1 cellular context compared by ENCODE assay signal in the genomic region with DNA sequence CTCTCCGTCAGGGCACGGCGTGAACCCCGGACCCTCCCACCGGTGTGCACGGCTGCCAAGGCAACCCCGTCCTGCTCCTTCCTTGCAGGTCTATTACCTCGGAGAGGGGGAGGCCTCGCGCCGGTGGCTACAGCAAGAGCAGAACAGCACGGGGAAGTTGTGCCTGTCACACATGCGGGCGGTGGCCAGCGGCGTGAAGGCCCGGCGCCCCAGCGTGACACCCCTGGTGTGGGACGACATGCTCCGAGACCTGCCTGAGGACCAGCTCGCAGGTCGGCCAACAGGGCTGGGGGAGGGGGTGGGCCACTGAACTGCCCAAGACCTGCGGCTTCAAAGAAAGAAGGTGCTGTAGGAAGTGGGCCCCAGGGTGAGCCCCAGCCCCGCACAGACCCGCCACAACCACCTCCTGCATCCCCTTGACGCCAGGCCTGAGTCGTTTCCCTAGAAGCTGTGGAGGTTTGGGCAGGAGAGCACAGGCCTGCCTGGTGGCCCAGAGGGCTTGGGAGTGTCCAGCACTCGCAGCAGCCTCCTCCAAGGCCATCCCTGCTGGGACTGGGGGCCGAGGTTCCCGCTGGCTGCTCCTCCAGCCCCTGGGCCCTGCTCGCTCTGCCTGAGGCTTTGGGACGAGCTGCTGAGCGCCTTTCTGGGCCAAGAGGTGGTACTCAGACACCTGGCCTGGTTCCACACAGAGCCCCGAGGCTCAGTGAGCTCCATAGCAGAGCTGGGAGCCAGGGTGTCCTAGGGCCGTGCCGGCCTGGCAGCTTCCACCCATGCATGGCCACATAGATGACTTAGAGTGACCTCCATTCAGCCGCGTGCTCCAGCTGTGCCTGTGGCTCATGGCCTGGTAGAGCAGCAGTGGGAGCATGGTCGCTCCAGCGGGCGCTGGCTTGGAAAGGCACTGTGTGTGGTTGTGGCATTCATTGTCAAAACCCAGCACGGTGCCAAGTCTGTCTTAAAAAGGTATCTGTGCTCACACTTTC.
TF ChIP-seq lines count a peak whose summit lies in the region.

No MANE protein-coding gene starts in this region.

TF ChIP-seq in IMR-90, 13 proteins besides CTCF, POLR2A, EP300 and RAD21 (continued from another document):
- TF ChIP-seq FOS (IDR thresholded peaks at IDR 0.05; ENCODE audit: low read depth, low read length), result no peak
- no peak for TF ChIP-seq ELK1 (IDR thresholded peaks at IDR 0.05; ENCODE audit: borderline replicate concordance, low read depth, low read length)
- TF ChIP-seq CEBPB (IDR thresholded peaks at IDR 0.05; ENCODE audit: low read depth, low read length), result no peak
- no peak for TF ChIP-seq SMC3 (IDR thresholded peaks at IDR 0.05; ENCODE audit: low read depth, low read length)
- TF ChIP-seq MAFK (IDR thresholded peaks at IDR 0.05; ENCODE audit: low read depth, low read length), result no peak
- no peak for TF ChIP-seq NFE2L2 (IDR thresholded peaks at IDR 0.05; ENCODE audit: low read depth, low read length)
- TF ChIP-seq, protein P1, sequence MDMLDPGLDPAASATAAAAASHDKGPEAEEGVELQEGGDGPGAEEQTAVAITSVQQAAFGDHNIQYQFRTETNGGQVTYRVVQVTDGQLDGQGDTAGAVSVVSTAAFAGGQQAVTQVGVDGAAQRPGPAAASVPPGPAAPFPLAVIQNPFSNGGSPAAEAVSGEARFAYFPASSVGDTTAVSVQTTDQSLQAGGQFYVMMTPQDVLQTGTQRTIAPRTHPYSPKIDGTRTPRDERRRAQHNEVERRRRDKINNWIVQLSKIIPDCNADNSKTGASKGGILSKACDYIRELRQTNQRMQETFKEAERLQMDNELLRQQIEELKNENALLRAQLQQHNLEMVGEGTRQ (IDR thresholded peaks at IDR 0.05; ENCODE audit: low read depth, low read length), result no peak
- no peak for TF ChIP-seq MAZ (IDR thresholded peaks at IDR 0.05; ENCODE audit: borderline replicate concordance, low read depth, low read length)
- no peak for TF ChIP-seq RCOR1 (IDR thresholded peaks at IDR 0.05; ENCODE audit: insufficient replicate concordance, low read length)
- no peak for TF ChIP-seq CHD1 (IDR thresholded peaks at IDR 0.05; ENCODE audit: low read depth, low read length)
- TF ChIP-seq MXI1 (IDR thresholded peaks at IDR 0.05; ENCODE audit: borderline replicate concordance, low read depth, low read length), result no peak
- TF ChIP-seq RFX5 (IDR thresholded peaks at IDR 0.05; ENCODE audit: low read depth, low read length), result no peak
